32 cellular contexts compared by ENCODE assay signal in genomic region chr7:4173615-4174014, GRCh38.
"Had no signal": no experiment of that assay in that cellular context is flagged by ENCODE, and none has a peak within 500 bp of the region (broad histone marks: within the 10 kb centered on the region; RNA-seq: fewer than 3 reads in every experiment).

No MANE protein-coding gene starts in this region.

- H3K27me3 Mint-ChIP-seq: activated CD4-positive, alpha-beta memory T cell treated with anti-CD3 and anti-CD28 coated beads, Interleukin-2, amount 10 ng/mL, durations not matched to agents 7 days and 5 days; activated CD4-positive, alpha-beta T cell treated with anti-CD3 and anti-CD28 coated beads, Interleukin-2, amount 10 ng/mL, durations not matched to agents 7 days and 5 days; activated naive CD4-positive, alpha-beta T cell treated with anti-CD3 and anti-CD28 coated beads, Interleukin-2, amount 10 ng/mL, durations not matched to agents 7 days and 5 days; activated naive CD8-positive, alpha-beta T cell treated with anti-CD3 and anti-CD28 coated beads, Interleukin-2, amount 10 ng/mL, durations not matched to agents 7 days and 5 days; activated T-cell treated with anti-CD3 and anti-CD28 coated beads, Interleukin-2, amount 50 U/mL, for 24 hours; brain had no signal

- H3K4me1 ChIP-seq: ascending aorta, breast epithelium, gastroesophageal sphincter had no signal

- H3K4me1 Mint-ChIP-seq: activated CD4-positive, alpha-beta memory T cell treated with anti-CD3 and anti-CD28 coated beads, Interleukin-2, amount 10 ng/mL, durations not matched to agents 7 days and 5 days; activated CD4-positive, alpha-beta T cell treated with anti-CD3 and anti-CD28 coated beads, Interleukin-2, amount 10 ng/mL, durations not matched to agents 7 days and 5 days; activated naive CD4-positive, alpha-beta T cell treated with anti-CD3 and anti-CD28 coated beads, Interleukin-2, amount 10 ng/mL, durations not matched to agents 7 days and 5 days; activated naive CD8-positive, alpha-beta T cell treated with anti-CD3 and anti-CD28 coated beads, Interleukin-2, amount 10 ng/mL, durations not matched to agents 7 days and 5 days had no signal

- H3K27me3 ChIP-seq: ascending aorta, cardiac muscle cell, gastroesophageal sphincter had no signal

- H3K36me3 ChIP-seq: breast epithelium, cardiac muscle cell, esophagus squamous epithelium, gastroesophageal sphincter had no signal

- H3K36me3 Mint-ChIP-seq: activated naive CD4-positive, alpha-beta T cell treated with anti-CD3 and anti-CD28 coated beads, Interleukin-2, amount 10 ng/mL, durations not matched to agents 7 days and 5 days; activated naive CD4-positive, alpha-beta T cell treated with anti-CD3 and anti-CD28 coated beads, Interleukin-2, amount 50 U/mL, for 72 hours; activated naive CD8-positive, alpha-beta T cell treated with anti-CD3 and anti-CD28 coated beads, Interleukin-2, amount 10 ng/mL, durations not matched to agents 7 days and 5 days had no signal

- ATAC-seq: activated naive CD4-positive, alpha-beta T cell treated with anti-CD3 and anti-CD28 coated beads, Interleukin-2, amount 50 U/mL, for 72 hours; activated T-cell treated with anti-CD3 and anti-CD28 coated beads, Interleukin-2, amount 50 U/mL, for 72 hours; effector memory CD8-positive, alpha-beta T cell; gastroesophageal sphincter; T-helper 17 cell had no signal

- H3K27ac ChIP-seq: ascending aorta, breast epithelium, cardiac muscle cell, coronary artery, esophagus squamous epithelium, gastroesophageal sphincter had no signal

- H3K4me3 ChIP-seq: ascending aorta, breast epithelium, cardiac muscle cell, coronary artery, esophagus squamous epithelium, gastroesophageal sphincter had no signal

- H3K9me3 Mint-ChIP-seq: activated CD4-positive, alpha-beta memory T cell treated with anti-CD3 and anti-CD28 coated beads, Interleukin-2, amount 10 ng/mL, durations not matched to agents 7 days and 5 days; activated CD4-positive, alpha-beta T cell treated with anti-CD3 and anti-CD28 coated beads, Interleukin-2, amount 10 ng/mL, durations not matched to agents 7 days and 5 days; activated naive CD4-positive, alpha-beta T cell treated with anti-CD3 and anti-CD28 coated beads, Interleukin-2, amount 10 ng/mL, durations not matched to agents 7 days and 5 days; activated naive CD4-positive, alpha-beta T cell treated with anti-CD3 and anti-CD28 coated beads, Interleukin-2, amount 50 U/mL, for 72 hours; activated naive CD8-positive, alpha-beta T cell treated with anti-CD3 and anti-CD28 coated beads, Interleukin-2, amount 10 ng/mL, durations not matched to agents 7 days and 5 days; activated T-cell treated with anti-CD3 and anti-CD28 coated beads, Interleukin-2, amount 50 U/mL, for 24 hours; activated T-cell treated with anti-CD3 and anti-CD28 coated beads, Interleukin-2, amount 50 U/mL, for 72 hours; effector memory CD8-positive, alpha-beta T cell; T-helper 2 cell treated with Interferon-gamma antibody and Interleukin-4, amounts not matched to agents 5 μg/mL and 100 μg/mL, for 36 hours had no signal

- H3K27ac Mint-ChIP-seq: activated CD4-positive, alpha-beta memory T cell treated with anti-CD3 and anti-CD28 coated beads, Interleukin-2, amount 10 ng/mL, durations not matched to agents 7 days and 5 days; activated CD4-positive, alpha-beta T cell treated with anti-CD3 and anti-CD28 coated beads, Interleukin-2, amount 10 ng/mL, durations not matched to agents 7 days and 5 days; activated naive CD4-positive, alpha-beta T cell treated with anti-CD3 and anti-CD28 coated beads, Interleukin-2, amount 10 ng/mL, durations not matched to agents 7 days and 5 days; activated naive CD4-positive, alpha-beta T cell treated with anti-CD3 and anti-CD28 coated beads, Interleukin-2, amount 50 U/mL, for 72 hours; activated naive CD8-positive, alpha-beta T cell treated with anti-CD3 and anti-CD28 coated beads, Interleukin-2, amount 10 ng/mL, durations not matched to agents 7 days and 5 days; activated T-cell treated with anti-CD3 and anti-CD28 coated beads, Interleukin-2, amount 50 U/mL, for 24 hours; activated T-cell treated with anti-CD3 and anti-CD28 coated beads, Interleukin-2, amount 50 U/mL, for 72 hours; brain; effector memory CD8-positive, alpha-beta T cell; T-helper 17 cell; T-helper 2 cell treated with Interferon-gamma antibody and Interleukin-4, amounts not matched to agents 5 μg/mL and 100 μg/mL, for 36 hours had no signal

- DNase-seq: activated CD4-positive, alpha-beta memory T cell treated with anti-CD3 and anti-CD28 coated beads, Interleukin-2, amount 10 ng/mL, durations not matched to agents 7 days and 5 days; activated CD4-positive, alpha-beta T cell treated with anti-CD3 and anti-CD28 coated beads for 1 hour; activated CD4-positive, alpha-beta T cell treated with anti-CD3 and anti-CD28 coated beads for 4 hours; activated CD4-positive, alpha-beta T cell treated with anti-CD3 and anti-CD28 coated beads, Interleukin-2, amount 10 ng/mL, durations not matched to agents 7 days and 5 days; activated CD4-positive, alpha-beta T cell treated with anti-CD3 and anti-CD28 coated beads, Interleukin-2, amount 50 U/mL, for 4 hours; activated CD8-positive, alpha-beta memory T cell treated with anti-CD3 and anti-CD28 coated beads, Interleukin-2, amount 50 U/mL, for 48 hours; activated gamma-delta T cell; activated naive CD4-positive, alpha-beta T cell; activated naive CD4-positive, alpha-beta T cell treated with anti-CD3 and anti-CD28 coated beads, Interleukin-2, amount 10 ng/mL, durations not matched to agents 7 days and 5 days; activated naive CD8-positive, alpha-beta T cell treated with anti-CD3 and anti-CD28 coated beads, Interleukin-2, amount 10 ng/mL, durations not matched to agents 7 days and 5 days; activated T-cell treated with anti-CD3 and anti-CD28 coated beads for 4 hours; activated T-cell treated with anti-CD3 and anti-CD28 coated beads, Interleukin-2, amount 50 U/mL, for 24 hours; activated T-cell treated with anti-CD3 and anti-CD28 coated beads, Interleukin-2, amount 50 U/mL, for 72 hours; central memory CD4-positive, alpha-beta T cell; cerebellar nuclear complex; dermis blood vessel endothelial cell; effector CD4-positive, alpha-beta T cell; effector memory CD8-positive, alpha-beta T cell; erythroblast; esophagus squamous epithelium; foreskin melanocyte; T-helper 1 cell; T-helper 17 cell; T1000 had no signal

- H3K9me3 ChIP-seq: ascending aorta, breast epithelium, esophagus squamous epithelium, gastroesophageal sphincter had no signal

- H3K4me3 Mint-ChIP-seq: activated CD4-positive, alpha-beta memory T cell treated with anti-CD3 and anti-CD28 coated beads, Interleukin-2, amount 10 ng/mL, durations not matched to agents 7 days and 5 days; activated CD4-positive, alpha-beta T cell treated with anti-CD3 and anti-CD28 coated beads, Interleukin-2, amount 10 ng/mL, durations not matched to agents 7 days and 5 days; activated naive CD4-positive, alpha-beta T cell treated with anti-CD3 and anti-CD28 coated beads, Interleukin-2, amount 10 ng/mL, durations not matched to agents 7 days and 5 days; activated naive CD8-positive, alpha-beta T cell treated with anti-CD3 and anti-CD28 coated beads, Interleukin-2, amount 10 ng/mL, durations not matched to agents 7 days and 5 days; activated T-cell treated with anti-CD3 and anti-CD28 coated beads, Interleukin-2, amount 50 U/mL, for 24 hours; activated T-cell treated with anti-CD3 and anti-CD28 coated beads, Interleukin-2, amount 50 U/mL, for 72 hours; brain; effector memory CD8-positive, alpha-beta T cell; T-helper 17 cell; T-helper 2 cell treated with Interferon-gamma antibody and Interleukin-4, amounts not matched to agents 5 μg/mL and 100 μg/mL, for 36 hours had no signal
